8 cellular contexts compared by ENCODE assay signal in genomic region chr10:22230331-22230833, GRCh38. TPM values are rescaled to one million over a fixed set of nuclear protein-coding genes. Genes with fewer than 3 reads are reported as not detected.
DNase-seq lines count a peak whose midpoint lies in the region; ATAC-seq, FAIRE-seq and TF ChIP-seq lines count a peak whose summit lies in the region.

No MANE protein-coding gene starts in this region.

- no peaks in the 10 kb centered on the region for H3K27me3 ChIP-seq in bronchial epithelial cell (ENCODE audit: control insufficient read depth, insufficient read depth, low read length)

- in situ Hi-C loops in G401 (cut with HindIII; ENCODE audit: low sequenced_read_pairs), result no loop called here

- H3K4me3 ChIP-seq in bronchial epithelial cell (ENCODE audit: low read depth, low read length), result peak overlapping the region; percentile 76

- TF ChIP-seq CTCF in bronchial epithelial cell (IDR thresholded peaks at IDR 0.05; ENCODE audit: insufficient read depth, low read length, severe bottlenecking), result no peak

- H3K36me3 ChIP-seq in KOPT-K1 (ENCODE audit: insufficient read depth, low read length) (no peaks in the 10 kb centered on the region), bronchial epithelial cell (ENCODE audit: control insufficient read depth, insufficient read depth, low read length) (no peaks in the 10 kb centered on the region)

- H3K27ac Mint-ChIP-seq in stimulated activated naive CD8-positive, alpha-beta T cell treated with anti-CD3 and anti-CD28 coated beads, Interleukin-15, amount 100 ng/mL, for 72 hours, result peak overlapping the region; percentile 36 to 65

- H3K9me3 Mint-ChIP-seq in stimulated activated naive CD8-positive, alpha-beta T cell treated with anti-CD3 and anti-CD28 coated beads, Interleukin-15, amount 100 ng/mL, for 72 hours, result no peaks in the 10 kb centered on the region

- peak overlapping the region; percentile 79 for H3K27ac ChIP-seq in KOPT-K1 (ENCODE audit: low read depth, low read length, poor library complexity, severe bottlenecking)

- FAIRE-seq in bronchial epithelial cell (lab: Jason Lieb, UNC), result no peak

- H3K4me3 Mint-ChIP-seq in stimulated activated naive CD8-positive, alpha-beta T cell treated with anti-CD3 and anti-CD28 coated beads, Interleukin-15, amount 100 ng/mL, for 72 hours, result peak overlapping the region; percentile 71 to 90

- H3K9me3 ChIP-seq in KOPT-K1 (ENCODE audit: insufficient read depth, low read length, poor library complexity, severe bottlenecking), result no peaks in the 10 kb centered on the region

- peaks cover 24% of the 10 kb centered on the region for H3K4me1 Mint-ChIP-seq in stimulated activated naive CD8-positive, alpha-beta T cell treated with anti-CD3 and anti-CD28 coated beads, Interleukin-15, amount 100 ng/mL, for 72 hours

- ATAC-seq in stimulated activated naive CD8-positive, alpha-beta T cell treated with anti-CD3 and anti-CD28 coated beads, Interleukin-15, amount 100 ng/mL, for 72 hours, result peak; percentile 57
- no peak for ATAC-seq in GM21423 (IDR thresholded peaks at IDR 0.05; ENCODE audit: unreplicated experiment)

- peak; percentile 67 for DNase-seq in G401 (ENCODE audit: low spot score)
- DNase-seq in RPMI7951 (ENCODE audit: low read depth), result peak; percentile 79
- peak; percentile 67 for DNase-seq in bronchial epithelial cell (ENCODE audit: low read depth)
- DNase-seq in kidney glomerular epithelial cell (lab: John Stamatoyannopoulos, UW), result peak; percentile 66
- DNase-seq in stimulated activated naive CD8-positive, alpha-beta T cell treated with anti-CD3 and anti-CD28 coated beads, Interleukin-15, amount 100 ng/mL, for 72 hours, result peak; percentile 21 to 46
- no peak for DNase-seq in mesenteric fat pad (ENCODE audit: low spot score)

- H3K27me3 Mint-ChIP-seq in stimulated activated naive CD8-positive, alpha-beta T cell treated with anti-CD3 and anti-CD28 coated beads, Interleukin-15, amount 100 ng/mL, for 72 hours, result peaks cover 12% of the 10 kb centered on the region

RNA-seq across cellular contexts. Expression of gene EBLN1, which starts 12.6 kb away (rescaled TPM):
- 1.3 TPM in 1 of 2 replicates, not detected in the other for total RNA-seq in G401 (2014; rRNA removed; shearing (Covaris generic))
- not detected in 2 replicates for total RNA-seq in RPMI7951 (2014; rRNA removed; shearing (Covaris generic))
- total RNA-seq in bronchial epithelial cell (not detected in 2 replicates), mesenteric fat pad (not detected)
